In the genomic region with DNA sequence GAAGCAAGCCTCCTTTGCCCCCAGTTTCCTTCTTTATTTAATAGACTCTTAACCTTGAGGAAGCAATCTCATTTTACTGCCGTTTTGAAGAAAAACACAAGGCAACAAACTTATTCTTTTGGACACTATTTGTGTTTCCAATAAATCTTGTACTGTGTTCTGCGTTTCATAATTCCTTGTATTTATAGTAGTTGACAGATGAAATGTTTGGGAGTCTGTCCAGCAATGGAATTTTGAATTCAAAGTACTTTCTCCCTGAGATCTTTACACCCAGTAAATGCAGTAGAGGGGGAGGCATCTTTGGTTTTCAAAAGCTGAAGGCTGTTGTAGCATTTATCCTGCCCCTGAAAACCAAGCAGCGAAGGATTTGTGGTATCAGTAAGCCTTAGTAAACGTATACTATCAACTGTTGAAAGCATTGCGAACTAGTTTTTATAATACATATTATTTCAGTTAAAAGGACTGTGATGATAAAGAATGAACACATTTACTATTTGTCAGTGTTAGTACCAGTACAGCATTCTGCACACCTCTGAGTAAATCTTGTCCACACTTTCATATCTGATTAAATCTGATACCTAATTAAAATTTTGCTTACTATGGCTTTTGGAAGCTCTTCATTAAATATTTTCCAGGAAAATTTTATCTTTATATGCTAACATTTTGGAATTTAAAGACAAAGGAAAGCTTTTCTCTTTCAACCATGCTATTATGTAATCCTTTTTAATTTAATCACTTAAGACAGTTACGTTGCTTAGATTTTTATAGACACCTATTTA, we compare ENCODE assay signal across 1 cellular context.
TF ChIP-seq lines count a peak whose summit lies in the region.

No MANE protein-coding gene starts in this region.

TF ChIP-seq in WTC11, 78 proteins besides CTCF, POLR2A, EP300 and RAD21 (continued from another document):
- TF ChIP-seq ATF3 (CRISPR knock-in tag; conservative IDR thresholded peaks at IDR 0.05) (no peak), SMAD4 (CRISPR knock-in tag; IDR thresholded peaks at IDR 0.05) (no peak)
